ENCODE assay signal across 11 cellular contexts in the genomic region with DNA sequence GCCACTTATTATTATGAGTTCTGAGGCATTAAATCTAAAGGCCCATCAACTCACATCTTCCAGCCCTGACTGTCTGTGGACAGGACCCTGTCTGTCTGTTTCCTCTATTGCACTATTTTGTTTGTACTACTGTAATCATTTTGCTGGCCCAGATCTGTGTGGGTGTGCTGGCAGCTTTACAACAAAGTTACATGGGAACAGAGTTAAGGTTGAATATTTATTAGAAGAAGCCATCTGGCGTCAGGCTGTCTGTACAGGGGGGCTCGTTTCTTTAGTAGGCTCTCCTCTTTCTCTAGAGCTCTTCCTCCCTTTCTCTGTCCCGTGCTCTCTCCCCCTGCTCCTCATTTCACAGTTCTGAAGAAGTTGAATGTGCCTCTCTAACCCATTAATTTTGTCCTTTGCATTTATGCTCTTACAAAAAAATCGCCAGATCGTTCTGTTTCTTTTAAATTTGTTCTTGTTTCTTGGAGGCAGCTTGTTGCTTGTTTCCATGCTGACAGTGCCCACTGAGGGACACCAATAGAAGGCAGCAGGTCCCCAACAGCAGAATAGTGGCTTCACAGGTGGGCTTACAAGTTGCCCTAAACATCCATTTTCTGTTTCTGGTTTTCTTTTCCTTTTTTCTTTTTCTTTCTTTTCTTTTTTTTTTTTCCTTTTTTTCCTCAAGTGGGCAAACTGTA.
A peak's percentile ranks its signal among the peaks of the same experiment; 100 is the strongest.
DNase-seq lines count a peak whose midpoint lies in the region; ATAC-seq, FAIRE-seq and TF ChIP-seq lines count a peak whose summit lies in the region.
"Had no signal": no experiment of that assay in that cellular context is flagged by ENCODE, and none has a peak within 500 bp of the region (broad histone marks: within the 10 kb centered on the region; RNA-seq: fewer than 3 reads in every experiment).

No MANE protein-coding gene starts in this region.

- H3K4me3 Mint-ChIP-seq in effector memory CD8-positive, alpha-beta T cell = no peak overlapping the region
- H3K4me3 Mint-ChIP-seq: activated naive CD4-positive, alpha-beta T cell treated with anti-CD3 and anti-CD28 coated beads, Interleukin-2, amount 50 U/mL, for 24 hours had no signal

- ATAC-seq in effector memory CD8-positive, alpha-beta T cell (replicated peaks) = no peak

- no peaks in the 10 kb centered on the region for H3K27me3 ChIP-seq in HUES48 (ENCODE audit: control insufficient read depth, insufficient read depth, low read length)
- no peaks in the 10 kb centered on the region for H3K27me3 ChIP-seq in brain microvascular endothelial cell (replicated peaks)

- TF ChIP-seq POLR2A in GM12892 (IDR thresholded peaks at IDR 0.05; ENCODE audit: low read depth, low read length) = no peak

- in situ Hi-C loops in brain microvascular endothelial cell (cut with HindIII; ENCODE audit: low pct_ligation_motif_present, low sequenced_read_pairs) = no loop called here

- H3K9ac ChIP-seq in HUES48 (ENCODE audit: low read depth, low read length) = no peak overlapping the region

- H3K36me3 ChIP-seq in HUES48 (ENCODE audit: control insufficient read depth, insufficient read depth, low read length) (no peaks in the 10 kb centered on the region), brain microvascular endothelial cell (replicated peaks) (no peaks in the 10 kb centered on the region)

- H3K4me1 Mint-ChIP-seq in effector memory CD8-positive, alpha-beta T cell (ENCODE audit: low read depth in 2 of 2) = peaks cover 0 to 1% of the 10 kb centered on the region in 2 donors
- H3K4me1 Mint-ChIP-seq: activated naive CD4-positive, alpha-beta T cell treated with anti-CD3 and anti-CD28 coated beads, Interleukin-2, amount 50 U/mL, for 24 hours had no signal

- H3K9me3 Mint-ChIP-seq in effector memory CD8-positive, alpha-beta T cell = no peaks in the 10 kb centered on the region
- H3K9me3 Mint-ChIP-seq: activated naive CD4-positive, alpha-beta T cell treated with anti-CD3 and anti-CD28 coated beads, Interleukin-2, amount 50 U/mL, for 24 hours had no signal

- H3K36me3 Mint-ChIP-seq in effector memory CD8-positive, alpha-beta T cell (ENCODE audit: insufficient read depth) = no peaks in the 10 kb centered on the region
- H3K36me3 Mint-ChIP-seq: activated naive CD4-positive, alpha-beta T cell treated with anti-CD3 and anti-CD28 coated beads, Interleukin-2, amount 50 U/mL, for 24 hours had no signal

- no peak for FAIRE-seq in urothelium cell line (lab: Jason Lieb, UNC)
- no peak for FAIRE-seq in GM12892 (lab: Jason Lieb, UNC)

- peaks cover 8 to 9% of the 10 kb centered on the region in 2 donors for H3K27me3 Mint-ChIP-seq in effector memory CD8-positive, alpha-beta T cell
- H3K27me3 Mint-ChIP-seq: activated naive CD4-positive, alpha-beta T cell treated with anti-CD3 and anti-CD28 coated beads, Interleukin-2, amount 50 U/mL, for 24 hours had no signal

- H3K9me3 ChIP-seq in HUES48 (ENCODE audit: control insufficient read depth, insufficient read depth, low read length) = no peaks in the 10 kb centered on the region

- no peak overlapping the region for H3K4me3 ChIP-seq in HUES48 (ENCODE audit: low read depth, low read length)
- peak overlapping the region; percentile 10 for H3K4me3 ChIP-seq in brain microvascular endothelial cell (ENCODE audit: low read depth, low read length)

- H3K27ac Mint-ChIP-seq in effector memory CD8-positive, alpha-beta T cell = no peak overlapping the region
- H3K27ac Mint-ChIP-seq: activated naive CD4-positive, alpha-beta T cell treated with anti-CD3 and anti-CD28 coated beads, Interleukin-2, amount 50 U/mL, for 24 hours had no signal

- H3K27ac ChIP-seq in HUES48 (ENCODE audit: low read depth, low read length) (peak overlapping the region; percentile 55), brain microvascular endothelial cell (peak overlapping the region; percentile 81)

- no peak for TF ChIP-seq CTCF in brain microvascular endothelial cell (IDR thresholded peaks at IDR 0.05; ENCODE audit: low read depth, low read length, missing control alignments)

- peaks cover 17% of the 10 kb centered on the region for H3K4me1 ChIP-seq in HUES48 (ENCODE audit: control insufficient read depth, insufficient read depth, low read length)

- DNase-seq in brain microvascular endothelial cell = peak; percentile 86
- DNase-seq in islet precursor cell = peak; percentile 51
- peak; percentile 25 for DNase-seq in urothelium cell line (ENCODE audit: low spot score)
- no peak for DNase-seq in effector memory CD8-positive, alpha-beta T cell
- no peak for DNase-seq in GM12892 (ENCODE audit: insufficient read length)
- DNase-seq in epidermal melanocyte (ENCODE audit: insufficient read length, low spot score) = no peak
- DNase-seq: hippocampal formation; NK-92 treated with Interleukin-12 subunit alpha and Interleukin-12 subunit beta, amount 100 ng/mL, for 24 hours; stimulated activated naive CD4-positive, alpha-beta T cell had no signal

Comparison
In these comparisons a context has a peak if more than half of its experiments do, and no peak if none do; other contexts are left out.
1. DNase-seq: peak in brain microvascular endothelial cell (single experiment), islet precursor cell (single experiment) and urothelium cell line (single experiment); none in effector memory CD8-positive, alpha-beta T cell (0 of 3), GM12892 (single experiment) and epidermal melanocyte (single experiment).